Comparison of ENCODE assay signal across 19 cellular contexts in genomic region chr4:41069838-41070237, GRCh38.
A peak's percentile ranks its signal among the peaks of the same experiment; 100 is the strongest.
DNase-seq lines count a peak whose midpoint lies in the region; ATAC-seq and TF ChIP-seq lines count a peak whose summit lies in the region.
"Had no signal": no experiment of that assay in that cellular context is flagged by ENCODE, and none has a peak within 500 bp of the region (broad histone marks: within the 10 kb centered on the region; RNA-seq: fewer than 3 reads in every experiment).

No MANE protein-coding gene starts in this region.

- no peaks in the 10 kb centered on the region for H3K27me3 ChIP-seq in tibial artery
- H3K27me3 ChIP-seq: adrenal gland had no signal

- TF ChIP-seq CTCF in fibroblast of villous mesenchyme (IDR thresholded peaks at IDR 0.05; ENCODE audit: insufficient read depth, low read depth, low read length): no peak
- no peak for TF ChIP-seq CTCF in tibial artery (IDR thresholded peaks at IDR 0.05)

- H3K4me3 ChIP-seq in fibroblast of villous mesenchyme (ENCODE audit: low read depth, low read length) (no peak overlapping the region), tibial artery (no peak overlapping the region)
- H3K4me3 ChIP-seq: adrenal gland, PC-9, SK-N-MC had no signal

- H3K27ac ChIP-seq in tibial artery: peak overlapping the region; percentile 45 to 56
- H3K27ac ChIP-seq: adrenal gland, PC-9 had no signal

- intact Hi-C loops in tibial artery (cut with DNase I; ENCODE audit: low total_unique reads): no loop called here

- H3K9me3 ChIP-seq in tibial artery: no peaks in the 10 kb centered on the region
- H3K9me3 ChIP-seq: adrenal gland had no signal

- no peaks in the 10 kb centered on the region for H3K9me3 Mint-ChIP-seq in activated naive CD4-positive, alpha-beta T cell treated with anti-CD3 and anti-CD28 coated beads, Interleukin-2, amount 50 U/mL, for 72 hours
- H3K9me3 Mint-ChIP-seq: activated CD4-positive, alpha-beta memory T cell treated with anti-CD3 and anti-CD28 coated beads for 36 hours had no signal

- peaks cover 3 to 58% (median 35%) of the 10 kb centered on the region in 4 donors for H3K4me1 ChIP-seq in tibial artery

- no peak overlapping the region for H3K27ac Mint-ChIP-seq in activated naive CD4-positive, alpha-beta T cell treated with anti-CD3 and anti-CD28 coated beads, Interleukin-2, amount 50 U/mL, for 72 hours
- H3K27ac Mint-ChIP-seq: activated CD4-positive, alpha-beta memory T cell treated with anti-CD3 and anti-CD28 coated beads for 36 hours; CD14-positive monocyte had no signal

- no peaks in the 10 kb centered on the region for H3K36me3 Mint-ChIP-seq in activated naive CD4-positive, alpha-beta T cell treated with anti-CD3 and anti-CD28 coated beads, Interleukin-2, amount 50 U/mL, for 72 hours
- H3K36me3 Mint-ChIP-seq: activated CD4-positive, alpha-beta memory T cell treated with anti-CD3 and anti-CD28 coated beads for 36 hours; CD14-positive monocyte had no signal

- no peak for ATAC-seq in activated naive CD4-positive, alpha-beta T cell treated with anti-CD3 and anti-CD28 coated beads, Interleukin-2, amount 50 U/mL, for 72 hours

- DNase-seq in DMS153 (lab: John Stamatoyannopoulos, UW) (peak; percentile 18), DMS153 treated with DMSO at 0.1 percent for 48 hours (lab: John Stamatoyannopoulos, UW; ENCODE audit: unreplicated experiment) (no peak), NCI-H345 treated with DMSO at 0.1 percent for 48 hours (lab: John Stamatoyannopoulos, UW; ENCODE audit: unreplicated experiment) (peak; percentile 60), fibroblast of villous mesenchyme (ENCODE audit: low read depth) (peak; percentile 29), tibial artery (no peak), globus pallidus (ENCODE audit: low spot score) (no peak), HT-29 (ENCODE audit: low spot score) (no peak)
- DNase-seq in activated naive CD4-positive, alpha-beta T cell treated with anti-CD3 and anti-CD28 coated beads, Interleukin-2, amount 50 U/mL, for 72 hours (ENCODE audit: low spot score in 2 of 2): no peak
- DNase-seq: 8988T; activated CD4-positive, alpha-beta memory T cell treated with anti-CD3 and anti-CD28 coated beads for 36 hours; adrenal gland; cerebellar nuclear complex; Kasumi-1; kidney; midbrain; PC-9; stimulated activated naive CD4-positive, alpha-beta T cell had no signal

- no peaks in the 10 kb centered on the region for H3K36me3 ChIP-seq in tibial artery
- H3K36me3 ChIP-seq: adrenal gland had no signal

Comparison
In these comparisons a context has a peak if more than half of its experiments do, and no peak if none do; other contexts are left out.
1. DNase-seq: peak in DMS153 (single experiment), NCI-H345 treated with DMSO at 0.1 percent for 48 hours (single experiment) and fibroblast of villous mesenchyme (single experiment); none in DMS153 treated with DMSO at 0.1 percent for 48 hours (single experiment), tibial artery (0 of 2), globus pallidus (single experiment), activated naive CD4-positive, alpha-beta T cell treated with anti-CD3 and anti-CD28 coated beads, Interleukin-2, amount 50 U/mL, for 72 hours (0 of 2) and HT-29 (single experiment).